In genomic region chr4:165288639-165289428, GRCh38 we compare ENCODE assay signal across 9 cellular contexts. TPM values are rescaled to one million over a fixed set of nuclear protein-coding genes. Genes with fewer than 3 reads are reported as not detected.
DNase-seq lines count a peak whose midpoint lies in the region; ATAC-seq lines count a peak whose summit lies in the region.
"Had no signal": no experiment of that assay in that cellular context is flagged by ENCODE, and none has a peak within 500 bp of the region (broad histone marks: within the 10 kb centered on the region; RNA-seq: fewer than 3 reads in every experiment).

No MANE protein-coding gene starts in this region.

- H3K4me3 Mint-ChIP-seq in activated T-helper 1 cell treated with anti-CD3 and anti-CD28 coated beads, Interleukin-12 subunit alpha, Interleukin-12 subunit beta, Interleukin-2, Interleukin-4 antibody, amounts not matched to agents 30 ng/mL and 10 ng/mL and 1 ng/mL, durations not matched to agents 14 hours and 24 hours and 36 hours = peak overlapping the region; percentile 17
- peak overlapping the region in 2 of 8 donors; percentile 46 to 65 for H3K4me3 Mint-ChIP-seq in naive B cell

- no peak for DNase-seq in activated T-helper 1 cell treated with anti-CD3 and anti-CD28 coated beads, Interleukin-12 subunit alpha, Interleukin-12 subunit beta, Interleukin-2, Interleukin-4 antibody, amounts not matched to agents 30 ng/mL and 10 ng/mL and 1 ng/mL, durations not matched to agents 14 hours and 24 hours and 36 hours (ENCODE audit: low spot score)
- DNase-seq in naive B cell (no peak), HuH-7 (ENCODE audit: low spot score) (no peak), germinal center (ENCODE audit: low spot score) (no peak), NCI-H128 (lab: John Stamatoyannopoulos, UW; ENCODE audit: unreplicated experiment) (no peak)
- DNase-seq: T-cell had no signal

- ATAC-seq in GM18868 (IDR thresholded peaks at IDR 0.05; ENCODE audit: unreplicated experiment) = peak; percentile 29
- peak; percentile 17 for ATAC-seq in HG03025 (IDR thresholded peaks at IDR 0.05; ENCODE audit: low FRiP score, unreplicated experiment)
- ATAC-seq in naive B cell (ENCODE audit: low read depth in 2 of 2) = no peak
- ATAC-seq in GM18517 (IDR thresholded peaks at IDR 0.05; ENCODE audit: unreplicated experiment) = no peak
- ATAC-seq: T-cell had no signal

- H3K27me3 Mint-ChIP-seq in activated T-helper 1 cell treated with anti-CD3 and anti-CD28 coated beads, Interleukin-12 subunit alpha, Interleukin-12 subunit beta, Interleukin-2, Interleukin-4 antibody, amounts not matched to agents 30 ng/mL and 10 ng/mL and 1 ng/mL, durations not matched to agents 14 hours and 24 hours and 36 hours (ENCODE audit: insufficient read depth) = no peaks in the 10 kb centered on the region
- no peaks in the 10 kb centered on the region for H3K27me3 Mint-ChIP-seq in naive B cell
- H3K27me3 Mint-ChIP-seq: T-cell had no signal

- intact Hi-C loops in activated T-helper 1 cell treated with anti-CD3 and anti-CD28 coated beads, Interleukin-12 subunit alpha, Interleukin-12 subunit beta, Interleukin-2, Interleukin-4 antibody, amounts not matched to agents 30 ng/mL and 10 ng/mL and 1 ng/mL, durations not matched to agents 14 hours and 24 hours and 36 hours (cut with micrococcal nuclease) = loop anchor here (2.0 kb wide), 2 partner anchors 14 to 38 kb away; partner anchors contain the start of gene MSMO1

- H3K27ac Mint-ChIP-seq in activated T-helper 1 cell treated with anti-CD3 and anti-CD28 coated beads, Interleukin-12 subunit alpha, Interleukin-12 subunit beta, Interleukin-2, Interleukin-4 antibody, amounts not matched to agents 30 ng/mL and 10 ng/mL and 1 ng/mL, durations not matched to agents 14 hours and 24 hours and 36 hours = peak overlapping the region; percentile 35
- H3K27ac Mint-ChIP-seq in naive B cell = peak overlapping the region in 5 of 6 donors; percentile 44 to 94 (median 85)

- no peaks in the 10 kb centered on the region for H3K9me3 Mint-ChIP-seq in activated T-helper 1 cell treated with anti-CD3 and anti-CD28 coated beads, Interleukin-12 subunit alpha, Interleukin-12 subunit beta, Interleukin-2, Interleukin-4 antibody, amounts not matched to agents 30 ng/mL and 10 ng/mL and 1 ng/mL, durations not matched to agents 14 hours and 24 hours and 36 hours
- H3K9me3 Mint-ChIP-seq in naive B cell = peaks cover 0 to 7% (median 0%) of the 10 kb centered on the region in 7 donors

- peaks cover 29% of the 10 kb centered on the region for H3K36me3 Mint-ChIP-seq in activated T-helper 1 cell treated with anti-CD3 and anti-CD28 coated beads, Interleukin-12 subunit alpha, Interleukin-12 subunit beta, Interleukin-2, Interleukin-4 antibody, amounts not matched to agents 30 ng/mL and 10 ng/mL and 1 ng/mL, durations not matched to agents 14 hours and 24 hours and 36 hours (ENCODE audit: low read depth)
- H3K36me3 Mint-ChIP-seq in naive B cell = peaks cover 0 to 6% of the 10 kb centered on the region in 2 donors

- peaks cover 44% of the 10 kb centered on the region for H3K4me1 Mint-ChIP-seq in activated T-helper 1 cell treated with anti-CD3 and anti-CD28 coated beads, Interleukin-12 subunit alpha, Interleukin-12 subunit beta, Interleukin-2, Interleukin-4 antibody, amounts not matched to agents 30 ng/mL and 10 ng/mL and 1 ng/mL, durations not matched to agents 14 hours and 24 hours and 36 hours (ENCODE audit: low read depth)
- peaks cover 42 to 60% (median 43%) of the 10 kb centered on the region in 3 donors for H3K4me1 Mint-ChIP-seq in naive B cell

RNA-seq across cellular contexts. Expression of gene MSMO1, which starts 38.6 kb away (rescaled TPM):
- total RNA-seq in activated T-helper 1 cell treated with anti-CD3 and anti-CD28 coated beads, Interleukin-12 subunit alpha, Interleukin-12 subunit beta, Interleukin-2, Interleukin-4 antibody, amounts not matched to agents 30 ng/mL and 10 ng/mL and 1 ng/mL, durations not matched to agents 14 hours and 24 hours and 36 hours = 74.1 and 93.1 TPM in 2 replicates
- polyA plus RNA-seq in naive B cell (ENCODE audit: low read depth in 6 of 6) = 10 to 100 TPM; 14.3 to 32.7 (median 22.8) TPM

Comparison
In these comparisons a context has a peak if more than half of its experiments do, and no peak if none do; other contexts are left out.
1. ATAC-seq: peak in GM18868 (single experiment) and HG03025 (single experiment); none in naive B cell (0 of 2) and GM18517 (single experiment).